ENCODE assay signal across 23 cellular contexts in genomic region chr18:3950668-3951413, GRCh38.
"Had no signal": no experiment of that assay in that cellular context is flagged by ENCODE, and none has a peak within 500 bp of the region (broad histone marks: within the 10 kb centered on the region; RNA-seq: fewer than 3 reads in every experiment).

No MANE protein-coding gene starts in this region.

- H3K27ac ChIP-seq: PC-9, Peyer's patch, SJCRH30 had no signal

- H3K4me1 ChIP-seq: Peyer's patch, SJCRH30 had no signal

- DNase-seq: Karpas-422, KG1, MG63, NCI-H1092, NCI-H1105 treated with DMSO at 0.1 percent for 48 hours, NCI-H1417 treated with DMSO at 0.1 percent for 48 hours, NCI-H187, NCI-H2029, NCI-H2081 treated with DMSO at 0.1 percent for 48 hours, NCI-H2171, NCI-H226, NCI-H446, NCI-H510A, NCI-H524 treated with DMSO at 0.1 percent for 48 hours, NCI-H69, NCI-H774, OCI-M1, PC-9, Peyer's patch, SHP77 treated with DMSO at 0.1 percent for 48 hours, SJCRH30 had no signal

- H3K9me3 ChIP-seq: MG63, Peyer's patch, SJCRH30 had no signal

- H3K4me3 ChIP-seq: MG63, PC-9, Peyer's patch, SJCRH30 had no signal

- ATAC-seq: Right ventricle myocardium inferior, SK-N-SH treated with all-trans-retinoic acid at 6 μM for 48 hours had no signal

- H3K27me3 ChIP-seq: MG63, Peyer's patch, SJCRH30 had no signal

- H3K4me2 ChIP-seq: PC-9 had no signal

- H3K36me3 ChIP-seq: MG63, Peyer's patch, SJCRH30 had no signal

- H2AFZ ChIP-seq: PC-9 had no signal
